ENCODE assay signal across 14 cellular contexts in the genomic region with DNA sequence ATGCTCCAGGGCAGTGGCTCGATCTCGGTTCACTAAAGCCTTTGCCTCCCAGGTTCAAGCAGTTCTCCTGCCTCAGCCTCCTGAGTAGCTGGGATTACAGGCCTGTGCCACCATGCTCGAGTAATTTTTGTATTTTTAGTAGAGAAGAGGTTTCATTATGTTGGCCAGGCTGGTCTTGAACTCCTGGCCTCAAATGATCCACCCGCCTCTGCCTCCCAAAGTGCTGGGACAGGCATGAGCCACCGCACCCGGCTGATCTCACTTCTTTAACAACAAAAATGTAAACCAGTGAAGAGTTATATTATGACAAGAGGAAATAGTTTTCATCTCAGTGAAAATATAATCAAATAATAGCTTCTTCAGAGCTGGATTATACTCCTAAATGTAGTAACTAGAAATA. TPM values are rescaled to one million over a fixed set of nuclear protein-coding genes. Genes with fewer than 3 reads are reported as not detected.
"Had no signal": no experiment of that assay in that cellular context is flagged by ENCODE, and none has a peak within 500 bp of the region (broad histone marks: within the 10 kb centered on the region; RNA-seq: fewer than 3 reads in every experiment).

No MANE protein-coding gene starts in this region.

RNA-seq across cellular contexts. Expression of a gene that starts 14.0 kb away (rescaled TPM):
- total RNA-seq: activated B cell treated with CpG ODN at 0.5 μM for 24 hours; activated CD4-positive, alpha-beta memory T cell treated with anti-CD3 and anti-CD28 coated beads for 36 hours; activated CD4-positive, alpha-beta memory T cell treated with anti-CD3 and anti-CD28 coated beads, Interleukin-2, amount 10 ng/mL, durations not matched to agents 7 days and 5 days; activated CD4-positive, alpha-beta T cell treated with anti-CD3 and anti-CD28 coated beads for 36 hours; activated CD4-positive, alpha-beta T cell treated with anti-CD3 and anti-CD28 coated beads, Interleukin-2, amount 10 ng/mL, durations not matched to agents 24 days and 14 days; activated CD4-positive, alpha-beta T cell treated with anti-CD3 and anti-CD28 coated beads, Interleukin-2, amount 10 ng/mL, durations not matched to agents 7 days and 5 days; activated CD8-positive, alpha-beta memory T cell treated with anti-CD3 and anti-CD28 coated beads for 36 hours; activated CD8-positive, alpha-beta memory T cell treated with anti-CD3 and anti-CD28 coated beads, Interleukin-2, amount 10 ng/mL, durations not matched to agents 7 days and 5 days; activated CD8-positive, alpha-beta T cell treated with anti-CD3 and anti-CD28 coated beads for 36 hours; activated CD8-positive, alpha-beta T cell treated with anti-CD3 and anti-CD28 coated beads, Interleukin-2, amount 10 ng/mL, durations not matched to agents 7 days and 5 days; T-helper 1 cell treated with Interleukin-12 subunit alpha and Interleukin-12 subunit beta and Interleukin-4 antibody, amounts not matched to agents 30 ng/mL and 1 ng/mL, for 36 hours; T-helper 17 cell; T-helper 2 cell treated with Interferon-gamma antibody and Interleukin-4, amounts not matched to agents 100 ng/mL and 5 ng/mL, for 36 hours; WTC11 had no signal

RNA-seq across cellular contexts. Expression of a gene that starts 16.3 kb away (rescaled TPM):
- total RNA-seq: activated B cell treated with CpG ODN at 0.5 μM for 24 hours; activated CD4-positive, alpha-beta memory T cell treated with anti-CD3 and anti-CD28 coated beads for 36 hours; activated CD4-positive, alpha-beta memory T cell treated with anti-CD3 and anti-CD28 coated beads, Interleukin-2, amount 10 ng/mL, durations not matched to agents 7 days and 5 days; activated CD4-positive, alpha-beta T cell treated with anti-CD3 and anti-CD28 coated beads for 36 hours; activated CD4-positive, alpha-beta T cell treated with anti-CD3 and anti-CD28 coated beads, Interleukin-2, amount 10 ng/mL, durations not matched to agents 24 days and 14 days; activated CD4-positive, alpha-beta T cell treated with anti-CD3 and anti-CD28 coated beads, Interleukin-2, amount 10 ng/mL, durations not matched to agents 7 days and 5 days; activated CD8-positive, alpha-beta memory T cell treated with anti-CD3 and anti-CD28 coated beads for 36 hours; activated CD8-positive, alpha-beta memory T cell treated with anti-CD3 and anti-CD28 coated beads, Interleukin-2, amount 10 ng/mL, durations not matched to agents 7 days and 5 days; activated CD8-positive, alpha-beta T cell treated with anti-CD3 and anti-CD28 coated beads for 36 hours; activated CD8-positive, alpha-beta T cell treated with anti-CD3 and anti-CD28 coated beads, Interleukin-2, amount 10 ng/mL, durations not matched to agents 7 days and 5 days; T-helper 1 cell treated with Interleukin-12 subunit alpha and Interleukin-12 subunit beta and Interleukin-4 antibody, amounts not matched to agents 30 ng/mL and 1 ng/mL, for 36 hours; T-helper 17 cell; T-helper 2 cell treated with Interferon-gamma antibody and Interleukin-4, amounts not matched to agents 100 ng/mL and 5 ng/mL, for 36 hours; WTC11 had no signal

RNA-seq across cellular contexts. Expression of a gene that starts 43.9 kb away (rescaled TPM):
- total RNA-seq: activated B cell treated with CpG ODN at 0.5 μM for 24 hours; activated CD4-positive, alpha-beta memory T cell treated with anti-CD3 and anti-CD28 coated beads for 36 hours; activated CD4-positive, alpha-beta memory T cell treated with anti-CD3 and anti-CD28 coated beads, Interleukin-2, amount 10 ng/mL, durations not matched to agents 7 days and 5 days; activated CD4-positive, alpha-beta T cell treated with anti-CD3 and anti-CD28 coated beads for 36 hours; activated CD4-positive, alpha-beta T cell treated with anti-CD3 and anti-CD28 coated beads, Interleukin-2, amount 10 ng/mL, durations not matched to agents 24 days and 14 days; activated CD4-positive, alpha-beta T cell treated with anti-CD3 and anti-CD28 coated beads, Interleukin-2, amount 10 ng/mL, durations not matched to agents 7 days and 5 days; activated CD8-positive, alpha-beta memory T cell treated with anti-CD3 and anti-CD28 coated beads for 36 hours; activated CD8-positive, alpha-beta memory T cell treated with anti-CD3 and anti-CD28 coated beads, Interleukin-2, amount 10 ng/mL, durations not matched to agents 7 days and 5 days; activated CD8-positive, alpha-beta T cell treated with anti-CD3 and anti-CD28 coated beads for 36 hours; activated CD8-positive, alpha-beta T cell treated with anti-CD3 and anti-CD28 coated beads, Interleukin-2, amount 10 ng/mL, durations not matched to agents 7 days and 5 days; T-helper 1 cell treated with Interleukin-12 subunit alpha and Interleukin-12 subunit beta and Interleukin-4 antibody, amounts not matched to agents 30 ng/mL and 1 ng/mL, for 36 hours; T-helper 17 cell; T-helper 2 cell treated with Interferon-gamma antibody and Interleukin-4, amounts not matched to agents 100 ng/mL and 5 ng/mL, for 36 hours; WTC11 had no signal
